Comparison of ENCODE assay signal across 1 cellular context in the genomic region with DNA sequence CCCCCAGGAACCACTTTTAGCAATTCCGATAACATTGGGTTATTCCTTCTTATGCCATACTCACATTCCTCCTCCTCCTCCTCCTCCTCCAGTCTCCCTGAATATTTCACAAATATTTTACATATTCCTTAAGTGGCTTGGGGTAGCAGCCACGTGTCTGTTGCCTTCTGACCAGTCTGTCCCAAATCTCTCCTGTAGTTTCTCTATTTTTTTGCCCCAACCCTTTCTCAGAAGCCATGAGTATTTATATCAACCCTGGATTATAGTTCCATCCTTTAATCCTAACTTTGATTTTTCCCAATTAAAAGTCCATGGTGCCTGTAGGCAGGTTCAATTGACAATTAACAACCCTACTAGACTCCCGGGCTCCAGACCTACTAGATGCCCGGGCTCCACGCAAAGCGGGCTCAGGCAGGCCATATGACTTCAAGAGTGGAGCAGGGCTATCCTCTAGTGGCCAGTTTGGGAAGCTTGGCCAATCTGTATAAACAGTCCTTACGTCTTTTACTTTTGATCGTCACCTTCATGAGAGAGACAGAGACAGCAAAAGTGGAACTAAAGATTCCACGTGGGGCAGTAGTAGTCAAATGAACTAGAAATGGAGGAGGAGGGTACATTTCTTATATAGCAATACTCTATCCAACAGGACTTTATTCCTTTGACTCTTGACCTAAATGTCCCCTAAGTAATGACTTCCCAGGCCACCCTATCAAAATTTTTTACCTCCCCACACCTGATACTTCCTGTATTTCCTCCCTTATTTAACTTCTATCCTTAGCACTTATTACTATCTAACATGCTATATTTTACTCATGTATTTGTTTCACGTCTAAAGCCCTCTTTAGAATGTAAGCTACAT.
TF ChIP-seq lines count a peak whose summit lies in the region.

No MANE protein-coding gene starts in this region.

TF ChIP-seq in SK-N-SH treated with all-trans-retinoic acid at 6 μM for 48 hours, 23 proteins besides CTCF, POLR2A, EP300 and RAD21 (continued from another document):
- TF ChIP-seq, protein P1, sequence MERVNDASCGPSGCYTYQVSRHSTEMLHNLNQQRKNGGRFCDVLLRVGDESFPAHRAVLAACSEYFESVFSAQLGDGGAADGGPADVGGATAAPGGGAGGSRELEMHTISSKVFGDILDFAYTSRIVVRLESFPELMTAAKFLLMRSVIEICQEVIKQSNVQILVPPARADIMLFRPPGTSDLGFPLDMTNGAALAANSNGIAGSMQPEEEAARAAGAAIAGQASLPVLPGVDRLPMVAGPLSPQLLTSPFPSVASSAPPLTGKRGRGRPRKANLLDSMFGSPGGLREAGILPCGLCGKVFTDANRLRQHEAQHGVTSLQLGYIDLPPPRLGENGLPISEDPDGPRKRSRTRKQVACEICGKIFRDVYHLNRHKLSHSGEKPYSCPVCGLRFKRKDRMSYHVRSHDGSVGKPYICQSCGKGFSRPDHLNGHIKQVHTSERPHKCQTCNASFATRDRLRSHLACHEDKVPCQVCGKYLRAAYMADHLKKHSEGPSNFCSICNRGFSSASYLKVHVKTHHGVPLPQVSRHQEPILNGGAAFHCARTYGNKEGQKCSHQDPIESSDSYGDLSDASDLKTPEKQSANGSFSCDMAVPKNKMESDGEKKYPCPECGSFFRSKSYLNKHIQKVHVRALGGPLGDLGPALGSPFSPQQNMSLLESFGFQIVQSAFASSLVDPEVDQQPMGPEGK (CRISPR knock-in tag; IDR thresholded peaks at IDR 0.05; ENCODE audit: borderline replicate concordance), result no peak
- TF ChIP-seq, protein P2, sequence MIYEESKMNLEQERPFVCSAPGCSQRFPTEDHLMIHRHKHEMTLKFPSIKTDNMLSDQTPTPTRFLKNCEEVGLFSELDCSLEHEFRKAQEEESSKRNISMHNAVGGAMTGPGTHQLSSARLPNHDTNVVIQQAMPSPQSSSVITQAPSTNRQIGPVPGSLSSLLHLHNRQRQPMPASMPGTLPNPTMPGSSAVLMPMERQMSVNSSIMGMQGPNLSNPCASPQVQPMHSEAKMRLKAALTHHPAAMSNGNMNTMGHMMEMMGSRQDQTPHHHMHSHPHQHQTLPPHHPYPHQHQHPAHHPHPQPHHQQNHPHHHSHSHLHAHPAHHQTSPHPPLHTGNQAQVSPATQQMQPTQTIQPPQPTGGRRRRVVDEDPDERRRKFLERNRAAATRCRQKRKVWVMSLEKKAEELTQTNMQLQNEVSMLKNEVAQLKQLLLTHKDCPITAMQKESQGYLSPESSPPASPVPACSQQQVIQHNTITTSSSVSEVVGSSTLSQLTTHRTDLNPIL (CRISPR knock-in tag; IDR thresholded peaks at IDR 0.05; ENCODE audit: low read depth), result no peak
- TF ChIP-seq ARNTL (CRISPR knock-in tag; IDR thresholded peaks at IDR 0.05; ENCODE audit: borderline replicate concordance, low read depth), result no peak
- TF ChIP-seq ZNF565 (CRISPR knock-in tag; conservative IDR thresholded peaks at IDR 0.05; ENCODE audit: low read depth), result no peak
- no peak for TF ChIP-seq RARB (CRISPR knock-in tag; IDR thresholded peaks at IDR 0.05)
- no peak for TF ChIP-seq TOX (CRISPR knock-in tag; IDR thresholded peaks at IDR 0.05; ENCODE audit: borderline replicate concordance)
- TF ChIP-seq ZC3H10 (CRISPR knock-in tag; IDR thresholded peaks at IDR 0.05), result no peak
- TF ChIP-seq SNAI2 (CRISPR knock-in tag; IDR thresholded peaks at IDR 0.05), result no peak
